ENCODE assay signal across 8 cellular contexts in the genomic region with DNA sequence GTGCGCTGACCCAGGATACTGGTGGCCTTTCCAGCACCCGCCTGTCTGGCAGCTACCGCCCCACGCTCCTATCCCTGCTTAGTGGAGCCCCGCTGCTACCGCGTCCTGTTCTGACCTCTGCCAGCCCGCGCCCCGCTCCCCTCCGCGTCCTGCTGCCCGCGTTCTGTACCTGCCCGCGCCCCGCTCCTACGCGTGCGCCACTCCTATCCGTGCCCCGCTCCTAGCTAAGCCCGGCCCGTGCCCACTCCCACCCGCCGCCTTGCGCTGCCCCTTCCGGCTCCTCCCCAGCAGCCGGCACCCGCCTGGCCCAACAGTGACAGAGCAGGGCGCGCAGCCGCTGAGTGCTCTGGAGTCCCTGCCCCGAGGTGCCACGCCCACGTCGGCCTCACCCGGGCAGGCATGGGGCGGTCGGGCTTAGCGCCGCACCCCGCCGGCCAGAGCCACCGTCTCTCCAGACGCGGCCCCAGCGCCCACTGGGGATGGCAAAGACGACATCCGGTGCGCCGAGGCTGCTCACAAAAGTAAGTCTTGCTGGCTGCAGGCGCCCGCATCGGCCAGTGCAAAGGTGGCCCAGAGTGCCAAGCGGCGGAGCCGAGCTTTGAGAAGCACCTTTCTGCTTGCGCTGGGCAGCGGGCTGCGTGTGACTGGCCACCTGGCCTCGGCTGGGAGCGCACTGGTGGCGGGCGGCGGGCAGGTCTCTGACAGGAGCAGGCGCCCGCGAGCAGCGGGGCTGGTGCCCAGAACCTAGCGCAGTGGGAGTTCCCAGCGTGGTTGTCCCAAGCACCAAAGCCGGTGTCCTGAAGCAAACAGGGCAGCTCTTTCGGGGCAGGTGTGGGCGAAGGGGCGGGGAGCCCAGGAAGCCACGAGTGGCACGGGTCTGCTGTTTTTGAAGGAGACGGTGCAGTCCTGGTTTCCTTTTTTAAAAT. TPM values are rescaled to one million over a fixed set of nuclear protein-coding genes. Genes with fewer than 3 reads are reported as not detected.
A peak's percentile ranks its signal among the peaks of the same experiment; 100 is the strongest.
DNase-seq lines count a peak whose midpoint lies in the region; FAIRE-seq and TF ChIP-seq lines count a peak whose summit lies in the region.
"Not testable (repeated sequence)": the region's sequence is repeated elsewhere in the genome, so short reads cannot be mapped to it uniquely, and the experiment has no call there.

No MANE protein-coding gene starts in this region.

- not testable (repeated sequence) for H3K9me3 Mint-ChIP-seq in activated naive CD4-positive, alpha-beta T cell treated with anti-CD3 and anti-CD28 coated beads, Interleukin-2, amount 50 U/mL, for 24 hours; progenitor cell of endocrine pancreas (ENCODE audit: low read depth)

- not testable (repeated sequence) for H3K27me3 ChIP-seq in MG63; kidney epithelial cell (ENCODE audit: control insufficient read depth, insufficient read depth, low read length)

- not testable (repeated sequence) for H3K36me3 Mint-ChIP-seq in activated naive CD4-positive, alpha-beta T cell treated with anti-CD3 and anti-CD28 coated beads, Interleukin-2, amount 50 U/mL, for 24 hours; progenitor cell of endocrine pancreas (ENCODE audit: insufficient read depth)

- TF ChIP-seq CTCF in kidney epithelial cell (IDR thresholded peaks at IDR 0.05; ENCODE audit: insufficient read depth, low read length, poor library complexity, severe bottlenecking); progenitor cell of endocrine pancreas (IDR thresholded peaks at IDR 0.05; ENCODE audit: unreplicated experiment): not testable (repeated sequence)

- peak overlapping the region; percentile 68 for H3K4me3 Mint-ChIP-seq in activated naive CD4-positive, alpha-beta T cell treated with anti-CD3 and anti-CD28 coated beads, Interleukin-2, amount 50 U/mL, for 24 hours
- peak overlapping the region; percentile 64 for H3K4me3 Mint-ChIP-seq in progenitor cell of endocrine pancreas (ENCODE audit: low read depth)

- H3K4me1 Mint-ChIP-seq in activated naive CD4-positive, alpha-beta T cell treated with anti-CD3 and anti-CD28 coated beads, Interleukin-2, amount 50 U/mL, for 24 hours = peaks cover 11% of the 10 kb centered on the region
- not testable (repeated sequence) for H3K4me1 Mint-ChIP-seq in progenitor cell of endocrine pancreas (ENCODE audit: low read depth)

- H3K27ac Mint-ChIP-seq in activated naive CD4-positive, alpha-beta T cell treated with anti-CD3 and anti-CD28 coated beads, Interleukin-2, amount 50 U/mL, for 24 hours; progenitor cell of endocrine pancreas: not testable (repeated sequence)

- peak; percentile 91 for FAIRE-seq in urothelium cell line (lab: Jason Lieb, UNC)

- not testable (repeated sequence) for H3K27me3 Mint-ChIP-seq in activated naive CD4-positive, alpha-beta T cell treated with anti-CD3 and anti-CD28 coated beads, Interleukin-2, amount 50 U/mL, for 24 hours; progenitor cell of endocrine pancreas

- DNase-seq in EL (peak; percentile 18), MG63 (peak; percentile 82), SW480 (ENCODE audit: low spot score) (peak; percentile 57), erythroblast (lab: John Stamatoyannopoulos, UW) (peak; percentile 65 to 68)
- DNase-seq in kidney epithelial cell (ENCODE audit: low read depth); progenitor cell of endocrine pancreas (ENCODE audit: low spot score, unreplicated experiment); urothelium cell line (ENCODE audit: low spot score): not testable (repeated sequence)

- not testable (repeated sequence) for H3K9me3 ChIP-seq in MG63

- H3K36me3 ChIP-seq in MG63; kidney epithelial cell (ENCODE audit: control insufficient read depth, insufficient read depth, low read length): not testable (repeated sequence)

- TF ChIP-seq POLR2A in erythroblast (IDR thresholded peaks at IDR 0.05; ENCODE audit: low read length) = not testable (repeated sequence)

- peak overlapping the region; percentile 62 for H3K4me3 ChIP-seq in MG63
- H3K4me3 ChIP-seq in kidney epithelial cell (ENCODE audit: low read depth, low read length) = peak overlapping the region; percentile 35

RNA-seq across cellular contexts. Expression of a gene that starts 56.5 kb away (rescaled TPM):
- total RNA-seq in MG63 (2014; rRNA removed; shearing (Covaris generic); ENCODE audit: low replicate concordance) = not detected in 2 replicates
- not detected in 2 replicates for total RNA-seq in kidney epithelial cell
- not detected in 2 replicates for total RNA-seq in progenitor cell of endocrine pancreas
